ENCODE assay signal across 9 cellular contexts in genomic region chr18:45879681-45880655, GRCh38. TPM values are rescaled to one million over a fixed set of nuclear protein-coding genes. Genes with fewer than 3 reads are reported as not detected.
A peak's percentile ranks its signal among the peaks of the same experiment; 100 is the strongest.
DNase-seq lines count a peak whose midpoint lies in the region; ATAC-seq and TF ChIP-seq lines count a peak whose summit lies in the region.
"Had no signal": no experiment of that assay in that cellular context is flagged by ENCODE, and none has a peak within 500 bp of the region (broad histone marks: within the 10 kb centered on the region; RNA-seq: fewer than 3 reads in every experiment).

No MANE protein-coding gene starts in this region.

- H3K4me3 ChIP-seq in CD8-positive, alpha-beta memory T cell (ENCODE audit: low read length), result no peak overlapping the region
- H3K4me3 ChIP-seq in fibroblast of mammary gland (ENCODE audit: control insufficient read depth, low read depth, low read length), result no peak overlapping the region

- CTCF ChIA-PET in CD8-positive, alpha-beta memory T cell (lab: Charles Lee), result interaction anchor here (0.7 to 5.8 kb wide), 36 partner anchors 10 to 261 kb away, joined by 3 to 120 read pairs (median 4); partner anchors contain the start of gene SLC14A1

- peak; percentile 53 to 74 (median 57) for DNase-seq in CD8-positive, alpha-beta memory T cell
- DNase-seq in OCI-M2 (lab: John Stamatoyannopoulos, UW; ENCODE audit: unreplicated experiment) (peak; percentile 13), fibroblast of mammary gland (ENCODE audit: low read depth) (peak; percentile 67), neural crest cell (ENCODE audit: low read depth, low spot score) (peak; percentile 77), stromal cell of bone marrow (ENCODE audit: low read depth) (peak; percentile 43)
- DNase-seq in activated T-cell treated with anti-CD3 and anti-CD28 coated beads, Interleukin-2, amount 50 U/mL, for 4 hours, result peak; percentile 73

- H3K9me3 ChIP-seq in CD8-positive, alpha-beta memory T cell (ENCODE audit: low read length), result no peaks in the 10 kb centered on the region

- no peak overlapping the region for H3K27ac ChIP-seq in CD8-positive, alpha-beta memory T cell (ENCODE audit: low read depth, low read length)

- H3K4me1 Mint-ChIP-seq in CD8-positive, alpha-beta memory T cell, result peaks cover 12 to 19% (median 15%) of the 10 kb centered on the region in 3 donors
- peaks cover 14% of the 10 kb centered on the region for H3K4me1 Mint-ChIP-seq in activated T-cell treated with anti-CD3 and anti-CD28 coated beads, Interleukin-2, amount 50 U/mL, for 4 hours (ENCODE audit: low read depth)
- peaks cover 6% of the 10 kb centered on the region for H3K4me1 Mint-ChIP-seq in neural crest cell

- TF ChIP-seq CTCF in fibroblast of mammary gland (conservative IDR thresholded peaks at IDR 0.05; ENCODE audit: control insufficient read depth, insufficient read depth, low read depth, low read length) (peak; percentile 98), neural crest cell (conservative IDR thresholded peaks at IDR 0.05) (peak; percentile 100)

- H3K27me3 ChIP-seq in CD8-positive, alpha-beta memory T cell (ENCODE audit: insufficient read depth, low read length, poor library complexity, severe bottlenecking), result no peaks in the 10 kb centered on the region

- H3K9me3 Mint-ChIP-seq in CD8-positive, alpha-beta memory T cell, result peaks cover 0 to 4% (median 0%) of the 10 kb centered on the region in 5 donors
- peaks cover 6% of the 10 kb centered on the region for H3K9me3 Mint-ChIP-seq in activated T-cell treated with anti-CD3 and anti-CD28 coated beads, Interleukin-2, amount 50 U/mL, for 4 hours
- peaks cover 3% of the 10 kb centered on the region for H3K9me3 Mint-ChIP-seq in neural crest cell

- peaks cover 10% of the 10 kb centered on the region for H3K36me3 ChIP-seq in CD8-positive, alpha-beta memory T cell (ENCODE audit: insufficient read depth, low read length)

- POLR2A ChIA-PET in CD8-positive, alpha-beta memory T cell (lab: Charles Lee), result interaction anchor here (1.6 kb wide), 1 partner anchor 215 kb away, joined by 8 read pairs; no protein-coding TSS in a partner anchor

- H3K27ac Mint-ChIP-seq in CD8-positive, alpha-beta memory T cell, result peak overlapping the region in 6 of 8 donors; percentile 4 to 76 (median 46)
- H3K27ac Mint-ChIP-seq in neural crest cell (ENCODE audit: unreplicated experiment), result no peak overlapping the region

- peaks cover 14 to 71% (median 22%) of the 10 kb centered on the region in 3 donors for H3K36me3 Mint-ChIP-seq in CD8-positive, alpha-beta memory T cell
- H3K36me3 Mint-ChIP-seq in activated T-cell treated with anti-CD3 and anti-CD28 coated beads, Interleukin-2, amount 50 U/mL, for 4 hours (ENCODE audit: insufficient read depth), result peaks cover 30% of the 10 kb centered on the region
- H3K36me3 Mint-ChIP-seq in neural crest cell (ENCODE audit: low read depth), result peaks cover 23% of the 10 kb centered on the region

- no peaks in the 10 kb centered on the region for H3K27me3 Mint-ChIP-seq in CD8-positive, alpha-beta memory T cell
- H3K27me3 Mint-ChIP-seq in activated T-cell treated with anti-CD3 and anti-CD28 coated beads, Interleukin-2, amount 50 U/mL, for 4 hours (ENCODE audit: low read depth), result no peaks in the 10 kb centered on the region
- no peaks in the 10 kb centered on the region for H3K27me3 Mint-ChIP-seq in neural crest cell (ENCODE audit: low read depth)

- H3K4me3 Mint-ChIP-seq in CD8-positive, alpha-beta memory T cell, result peak overlapping the region in 1 of 7 donors; percentile 0
- no peak overlapping the region for H3K4me3 Mint-ChIP-seq in activated T-cell treated with anti-CD3 and anti-CD28 coated beads, Interleukin-2, amount 50 U/mL, for 4 hours
- H3K4me3 Mint-ChIP-seq in neural crest cell, result no peak overlapping the region

- peak; percentile 88 for ATAC-seq in GM19395 (IDR thresholded peaks at IDR 0.05; ENCODE audit: unreplicated experiment)
- ATAC-seq in HG03571 (IDR thresholded peaks at IDR 0.05; ENCODE audit: unreplicated experiment), result peak; percentile 77
- ATAC-seq in activated T-cell treated with anti-CD3 and anti-CD28 coated beads, Interleukin-2, amount 50 U/mL, for 4 hours, result peak; percentile 86 to 91

- H3K4me1 ChIP-seq in CD8-positive, alpha-beta memory T cell (ENCODE audit: insufficient read depth, low read length), result peaks cover 6% of the 10 kb centered on the region

RNA-seq across cellular contexts. Expression of gene SIGLEC15, which starts 54.5 kb away (rescaled TPM):
- not detected for total RNA-seq in CD8-positive, alpha-beta memory T cell
- 0.07 TPM for polyA plus RNA-seq in CD8-positive, alpha-beta memory T cell
- not detected for total RNA-seq in activated T-cell treated with anti-CD3 and anti-CD28 coated beads, Interleukin-2, amount 50 U/mL, for 4 hours
- not detected in 2 replicates for total RNA-seq in neural crest cell
- total RNA-seq: T-helper 2 cell treated with Interferon-gamma antibody and Interleukin-4, amounts not matched to agents 100 ng/mL and 5 ng/mL, for 36 hours had no signal

Comparison
In these comparisons a context has a peak if more than half of its experiments do, and no peak if none do; other contexts are left out.
1. DNase-seq: peak in every context shown above with its lines; median percentile 77 in neural crest cell; 73 in activated T-cell treated with anti-CD3 and anti-CD28 coated beads, Interleukin-2, amount 50 U/mL, for 4 hours; 67 in fibroblast of mammary gland; 57 in CD8-positive, alpha-beta memory T cell; 43 in stromal cell of bone marrow; 13 in OCI-M2.